ENCODE assay signal across 10 cellular contexts in genomic region chr4:2806392-2807355, GRCh38. TPM values are rescaled to one million over a fixed set of nuclear protein-coding genes. Genes with fewer than 3 reads are reported as not detected.
DNase-seq lines count a peak whose midpoint lies in the region; ATAC-seq and TF ChIP-seq lines count a peak whose summit lies in the region.
"Had no signal": no experiment of that assay in that cellular context is flagged by ENCODE, and none has a peak within 500 bp of the region (broad histone marks: within the 10 kb centered on the region; RNA-seq: fewer than 3 reads in every experiment).

No MANE protein-coding gene starts in this region.

- H3K4me1 ChIP-seq in fibroblast of lung (ENCODE audit: control insufficient read depth, extremely low read depth, insufficient read depth, low read length), result peaks cover 17% of the 10 kb centered on the region

- no peak overlapping the region for H2AFZ ChIP-seq in fibroblast of lung (ENCODE audit: low read length)

- CTCF ChIA-PET in activated CD4-positive, alpha-beta memory T cell treated with anti-CD3 and anti-CD28 coated beads, Interleukin-2, amount 10 ng/mL, durations not matched to agents 7 days and 5 days (lab: Charles Lee), result no interaction called here

- POLR2A ChIA-PET in activated CD4-positive, alpha-beta memory T cell treated with anti-CD3 and anti-CD28 coated beads, Interleukin-2, amount 10 ng/mL, durations not matched to agents 7 days and 5 days (lab: Charles Lee), result no interaction called here

- intact Hi-C loops in natural killer cell (cut with micrococcal nuclease), result no loop called here

- H3K36me3 ChIP-seq in fibroblast of lung (ENCODE audit: control insufficient read depth, insufficient read depth, low read length), result peaks cover 4% of the 10 kb centered on the region

- no peaks in the 10 kb centered on the region for H3K9me3 Mint-ChIP-seq in natural killer cell
- no peaks in the 10 kb centered on the region for H3K9me3 Mint-ChIP-seq in natural killer cell treated with Interleukin-12 subunit alpha and Interleukin-12 subunit beta and Interleukin-15 and Interleukin-18, amount 100 ng/mL, for 72 hours
- no peaks in the 10 kb centered on the region for H3K9me3 Mint-ChIP-seq in neural crest cell
- H3K9me3 Mint-ChIP-seq in activated CD4-positive, alpha-beta memory T cell treated with anti-CD3 and anti-CD28 coated beads, Interleukin-2, amount 10 ng/mL, durations not matched to agents 7 days and 5 days, result no peaks in the 10 kb centered on the region
- H3K9me3 Mint-ChIP-seq: activated T-helper 17 cell treated with anti-CD3 and anti-CD28 coated beads, Interleukin-2, amount 50 U/mL, for 72 hours had no signal

- H3K9ac ChIP-seq in fibroblast of lung (ENCODE audit: insufficient read depth, low read length), result no peak overlapping the region

- H3K4me2 ChIP-seq in fibroblast of lung (ENCODE audit: extremely low read depth, insufficient read depth, low read length), result peak overlapping the region; percentile 49

- H3K27me3 Mint-ChIP-seq in natural killer cell (ENCODE audit: low read depth in 2 of 2) (no peaks in the 10 kb centered on the region), neural crest cell (ENCODE audit: low read depth) (no peaks in the 10 kb centered on the region)
- H3K27me3 Mint-ChIP-seq in natural killer cell treated with Interleukin-12 subunit alpha and Interleukin-12 subunit beta and Interleukin-15 and Interleukin-18, amount 100 ng/mL, for 72 hours, result no peaks in the 10 kb centered on the region
- H3K27me3 Mint-ChIP-seq in activated CD4-positive, alpha-beta memory T cell treated with anti-CD3 and anti-CD28 coated beads, Interleukin-2, amount 10 ng/mL, durations not matched to agents 7 days and 5 days, result no peaks in the 10 kb centered on the region
- H3K27me3 Mint-ChIP-seq: activated T-helper 17 cell treated with anti-CD3 and anti-CD28 coated beads, Interleukin-2, amount 50 U/mL, for 72 hours had no signal

- ATAC-seq in natural killer cell (peak; percentile 25 to 69 (median 59)), HG02571 (IDR thresholded peaks at IDR 0.05; ENCODE audit: unreplicated experiment) (no peak)
- ATAC-seq in natural killer cell treated with Interleukin-12 subunit alpha and Interleukin-12 subunit beta and Interleukin-15 and Interleukin-18, amount 100 ng/mL, for 72 hours, result no peak
- ATAC-seq: activated T-helper 17 cell treated with anti-CD3 and anti-CD28 coated beads, Interleukin-2, amount 50 U/mL, for 72 hours had no signal

- peak overlapping the region; percentile 57 for H3K4me3 Mint-ChIP-seq in natural killer cell
- H3K4me3 Mint-ChIP-seq in natural killer cell treated with Interleukin-12 subunit alpha and Interleukin-12 subunit beta and Interleukin-15 and Interleukin-18, amount 100 ng/mL, for 72 hours, result no peak overlapping the region
- no peak overlapping the region for H3K4me3 Mint-ChIP-seq in neural crest cell
- H3K4me3 Mint-ChIP-seq in activated CD4-positive, alpha-beta memory T cell treated with anti-CD3 and anti-CD28 coated beads, Interleukin-2, amount 10 ng/mL, durations not matched to agents 7 days and 5 days, result no peak overlapping the region
- H3K4me3 Mint-ChIP-seq: activated T-helper 17 cell treated with anti-CD3 and anti-CD28 coated beads, Interleukin-2, amount 50 U/mL, for 72 hours had no signal

- DNase-seq in natural killer cell (no peak), fibroblast of lung (ENCODE audit: low read depth in 2 of 2) (peak in 1 of 2 donors; percentile 83), neural crest cell (ENCODE audit: low read depth, low spot score) (no peak), NCI-H2171 (lab: John Stamatoyannopoulos, UW) (no peak), D341Med (ENCODE audit: low spot score) (no peak)
- no peak for DNase-seq in natural killer cell treated with Interleukin-12 subunit alpha and Interleukin-12 subunit beta and Interleukin-15 and Interleukin-18, amount 100 ng/mL, for 72 hours (ENCODE audit: low spot score)
- no peak for DNase-seq in activated CD4-positive, alpha-beta memory T cell treated with anti-CD3 and anti-CD28 coated beads, Interleukin-2, amount 10 ng/mL, durations not matched to agents 7 days and 5 days

- TF ChIP-seq CTCF in natural killer cell (IDR thresholded peaks at IDR 0.05), result no peak
- TF ChIP-seq CTCF in fibroblast of lung (conservative IDR thresholded peaks at IDR 0.05 in 1 of 2, IDR thresholded peaks at IDR 0.05 in 1 of 2; ENCODE audit: low read depth in 1 of 2, low read length in 2 of 2), result no peak
- no peak for TF ChIP-seq CTCF in neural crest cell (conservative IDR thresholded peaks at IDR 0.05)

- H3K79me2 ChIP-seq in fibroblast of lung (ENCODE audit: control insufficient read depth, insufficient read depth, low read length), result peaks cover 2% of the 10 kb centered on the region

- H3K36me3 Mint-ChIP-seq in natural killer cell (no peaks in the 10 kb centered on the region), neural crest cell (ENCODE audit: low read depth) (no peaks in the 10 kb centered on the region)
- H3K36me3 Mint-ChIP-seq in natural killer cell treated with Interleukin-12 subunit alpha and Interleukin-12 subunit beta and Interleukin-15 and Interleukin-18, amount 100 ng/mL, for 72 hours, result no peaks in the 10 kb centered on the region
- peaks cover 3% of the 10 kb centered on the region for H3K36me3 Mint-ChIP-seq in activated CD4-positive, alpha-beta memory T cell treated with anti-CD3 and anti-CD28 coated beads, Interleukin-2, amount 10 ng/mL, durations not matched to agents 7 days and 5 days (ENCODE audit: low read depth)

- no peaks in the 10 kb centered on the region for H3K9me3 ChIP-seq in fibroblast of lung (ENCODE audit: control insufficient read depth, insufficient read depth, low read depth, low read length)

- H3K27ac ChIP-seq in fibroblast of lung (ENCODE audit: insufficient read depth, low read length), result no peak overlapping the region
- H3K27ac ChIP-seq: HL-60 had no signal

- H3K4me1 Mint-ChIP-seq in natural killer cell (peaks cover 22 to 50% of the 10 kb centered on the region in 2 donors), neural crest cell (peaks cover 29% of the 10 kb centered on the region)
- peaks cover 14 to 27% of the 10 kb centered on the region in 2 donors for H3K4me1 Mint-ChIP-seq in natural killer cell treated with Interleukin-12 subunit alpha and Interleukin-12 subunit beta and Interleukin-15 and Interleukin-18, amount 100 ng/mL, for 72 hours (ENCODE audit: low read depth in 2 of 2)
- peaks cover 18% of the 10 kb centered on the region for H3K4me1 Mint-ChIP-seq in activated CD4-positive, alpha-beta memory T cell treated with anti-CD3 and anti-CD28 coated beads, Interleukin-2, amount 10 ng/mL, durations not matched to agents 7 days and 5 days

- H3K27me3 ChIP-seq in fibroblast of lung (ENCODE audit: control insufficient read depth, insufficient read depth, low read length), result no peaks in the 10 kb centered on the region

- no peak overlapping the region for H3K4me3 ChIP-seq in fibroblast of lung (replicated peaks in 1 of 4; ENCODE audit: control extremely low read depth in 1 of 4, insufficient read depth in 1 of 4, low read depth in 3 of 4, low read length in 4 of 4)

- H4K20me1 ChIP-seq in fibroblast of lung (ENCODE audit: control insufficient read depth, extremely low read depth, insufficient read depth, low read length), result no peaks in the 10 kb centered on the region

- peak overlapping the region in 1 of 2 donors; percentile 79 for H3K27ac Mint-ChIP-seq in natural killer cell
- no peak overlapping the region for H3K27ac Mint-ChIP-seq in natural killer cell treated with Interleukin-12 subunit alpha and Interleukin-12 subunit beta and Interleukin-15 and Interleukin-18, amount 100 ng/mL, for 72 hours
- H3K27ac Mint-ChIP-seq in neural crest cell (ENCODE audit: unreplicated experiment), result peak overlapping the region; percentile 46
- H3K27ac Mint-ChIP-seq in activated CD4-positive, alpha-beta memory T cell treated with anti-CD3 and anti-CD28 coated beads, Interleukin-2, amount 10 ng/mL, durations not matched to agents 7 days and 5 days, result no peak overlapping the region
- H3K27ac Mint-ChIP-seq: activated T-helper 17 cell treated with anti-CD3 and anti-CD28 coated beads, Interleukin-2, amount 50 U/mL, for 72 hours had no signal

RNA-seq across cellular contexts. Expression of gene SH3BP2, which starts 13.8 kb away (rescaled TPM):
- 100 to 1,000 TPM; 213 to 283 (median 221) TPM for total RNA-seq in natural killer cell
- 100 to 1,000 TPM; 121 to 129 TPM for total RNA-seq in natural killer cell treated with Interleukin-12 subunit alpha and Interleukin-12 subunit beta and Interleukin-15 and Interleukin-18, amount 100 ng/mL, for 72 hours
- total RNA-seq in fibroblast of lung, result 8.6 and 9.5 TPM in 2 replicates
- 10.0 and 14.1 TPM in 2 replicates for polyA plus RNA-seq in fibroblast of lung
- polyA plus RNA-seq in fibroblast of lung (2012), result 9.9 and 13.4 TPM in 2 replicates
- 46.6 and 98.6 TPM in 2 replicates for polyA minus RNA-seq in fibroblast of lung (ENCODE audit: low replicate concordance)
- 34.8 and 39.1 TPM in 2 replicates for total RNA-seq in neural crest cell
- total RNA-seq in activated CD4-positive, alpha-beta memory T cell treated with anti-CD3 and anti-CD28 coated beads, Interleukin-2, amount 10 ng/mL, durations not matched to agents 7 days and 5 days, result 10 to 100 TPM; 77.0 to 80.3 TPM

RNA-seq across cellular contexts. Expression of gene ADD1, which starts 37.0 kb away (rescaled TPM):
- total RNA-seq in natural killer cell (100 to 1,000 TPM; 383 to 465 (median 452) TPM), fibroblast of lung (123 and 164 TPM in 2 replicates), neural crest cell (230 and 236 TPM in 2 replicates)
- 100 to 1,000 TPM; 259 to 291 TPM for total RNA-seq in natural killer cell treated with Interleukin-12 subunit alpha and Interleukin-12 subunit beta and Interleukin-15 and Interleukin-18, amount 100 ng/mL, for 72 hours
- polyA plus RNA-seq in fibroblast of lung, result 171 and 211 TPM in 2 replicates
- 273 and 299 TPM in 2 replicates for polyA plus RNA-seq in fibroblast of lung (2012)
- polyA minus RNA-seq in fibroblast of lung (ENCODE audit: low replicate concordance), result 212 and 237 TPM in 2 replicates
- total RNA-seq in activated CD4-positive, alpha-beta memory T cell treated with anti-CD3 and anti-CD28 coated beads, Interleukin-2, amount 10 ng/mL, durations not matched to agents 7 days and 5 days, result 100 to 1,000 TPM; 266 to 277 TPM

RNA-seq across cellular contexts. Expression of gene TNIP2, which starts 50.5 kb away (rescaled TPM):
- total RNA-seq in natural killer cell, result 10 to 100 TPM; 35.6 to 53.9 (median 41.6) TPM
- 10 to 100 TPM; 80.9 to 89.3 TPM for total RNA-seq in natural killer cell treated with Interleukin-12 subunit alpha and Interleukin-12 subunit beta and Interleukin-15 and Interleukin-18, amount 100 ng/mL, for 72 hours
- 56.5 and 61.9 TPM in 2 replicates for total RNA-seq in fibroblast of lung
- polyA plus RNA-seq in fibroblast of lung, result 19.2 and 21.8 TPM in 2 replicates
- 28.2 and 34.5 TPM in 2 replicates for polyA plus RNA-seq in fibroblast of lung (2012)
- polyA minus RNA-seq in fibroblast of lung (ENCODE audit: low replicate concordance), result 13.7 and 18.5 TPM in 2 replicates
- 25.1 and 26.2 TPM in 2 replicates for total RNA-seq in neural crest cell
- total RNA-seq in activated CD4-positive, alpha-beta memory T cell treated with anti-CD3 and anti-CD28 coated beads, Interleukin-2, amount 10 ng/mL, durations not matched to agents 7 days and 5 days, result 10 to 100 TPM; 56.1 to 58.4 TPM

Comparison
In these comparisons a context has a peak if more than half of its experiments do, and no peak if none do; other contexts are left out.
1. ATAC-seq: peak in natural killer cell (3 of 3); none in natural killer cell treated with Interleukin-12 subunit alpha and Interleukin-12 subunit beta and Interleukin-15 and Interleukin-18, amount 100 ng/mL, for 72 hours (0 of 2) and HG02571 (single experiment).